In the genomic region with DNA sequence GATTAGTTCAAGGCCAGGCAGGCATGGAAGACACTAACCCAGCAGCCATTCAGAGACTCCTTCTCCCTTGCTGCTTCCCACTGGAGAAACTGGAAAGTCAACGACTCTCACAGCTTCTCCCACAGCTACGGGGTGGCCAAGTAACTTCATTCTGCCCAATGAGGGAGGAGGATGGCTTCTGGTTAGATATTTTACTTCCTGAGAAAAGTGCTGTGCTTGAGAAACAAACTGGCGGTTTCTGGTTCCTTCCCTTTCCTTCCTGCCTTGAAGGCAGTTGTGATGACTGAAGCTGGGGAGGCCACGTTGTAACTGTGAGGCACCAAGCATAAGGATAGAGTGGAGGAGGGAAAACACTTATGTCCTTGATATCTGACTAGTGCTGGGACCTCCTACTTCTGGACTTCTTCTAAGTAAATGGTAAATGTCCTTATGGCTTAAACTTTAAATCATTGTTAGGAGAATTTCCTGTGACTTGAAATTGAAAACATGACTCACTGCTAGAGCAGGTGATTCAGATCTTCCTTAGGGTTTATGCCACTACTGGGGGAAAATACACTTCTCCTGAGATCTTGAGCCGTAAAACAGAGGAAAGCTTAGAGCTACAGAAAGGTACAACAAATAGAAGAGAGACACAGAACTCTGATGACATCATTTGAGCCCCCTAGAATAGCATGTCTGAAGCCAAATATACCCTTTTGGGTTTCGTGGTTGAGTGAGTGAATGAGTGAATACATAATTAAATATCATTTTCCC, we compare ENCODE assay signal across 9 cellular contexts. TPM values are rescaled to one million over a fixed set of nuclear protein-coding genes. Genes with fewer than 3 reads are reported as not detected.
DNase-seq lines count a peak whose midpoint lies in the region; ATAC-seq and TF ChIP-seq lines count a peak whose summit lies in the region.
"Had no signal": no experiment of that assay in that cellular context is flagged by ENCODE, and none has a peak within 500 bp of the region (broad histone marks: within the 10 kb centered on the region; RNA-seq: fewer than 3 reads in every experiment).

No MANE protein-coding gene starts in this region.

- H3K27ac Mint-ChIP-seq in T-helper 2 cell treated with Interferon-gamma antibody and Interleukin-4, amounts not matched to agents 5 μg/mL and 100 μg/mL, for 36 hours: peak overlapping the region; percentile 91
- no peak overlapping the region for H3K27ac Mint-ChIP-seq in progenitor cell of endocrine pancreas

- H3K4me1 ChIP-seq in prostate gland (replicated peaks): peaks cover 8% of the 10 kb centered on the region

- peak; percentile 74 for DNase-seq in T-helper 2 cell treated with Interferon-gamma antibody and Interleukin-4, amounts not matched to agents 5 μg/mL and 100 μg/mL, for 36 hours (ENCODE audit: low spot score)
- DNase-seq in choroid plexus epithelial cell (ENCODE audit: low read depth): peak; percentile 39
- DNase-seq in pons (ENCODE audit: low spot score): peak; percentile 69
- no peak for DNase-seq in prostate gland (ENCODE audit: low spot score)
- no peak for DNase-seq in progenitor cell of endocrine pancreas (ENCODE audit: low spot score, unreplicated experiment)
- DNase-seq in NCI-H2029 (lab: John Stamatoyannopoulos, UW): no peak

- no peaks in the 10 kb centered on the region for H3K27me3 ChIP-seq in prostate gland (replicated peaks; ENCODE audit: insufficient read depth)

- H3K4me3 ChIP-seq in choroid plexus epithelial cell (ENCODE audit: low read depth, low read length) (no peak overlapping the region), prostate gland (no peak overlapping the region)

- intact Hi-C loops in prostate gland (cut with DNase I): loop anchor here (10.0 kb wide), 1 partner anchor 51 kb away; the partner anchor contains the start of gene RNF14

- H3K27me3 Mint-ChIP-seq in T-helper 2 cell treated with Interferon-gamma antibody and Interleukin-4, amounts not matched to agents 5 μg/mL and 100 μg/mL, for 36 hours (ENCODE audit: low read depth): no peaks in the 10 kb centered on the region
- H3K27me3 Mint-ChIP-seq in progenitor cell of endocrine pancreas: no peaks in the 10 kb centered on the region

- ATAC-seq in GM18520 (IDR thresholded peaks at IDR 0.05; ENCODE audit: unreplicated experiment) (peak; percentile 28), HG03135 (IDR thresholded peaks at IDR 0.05; ENCODE audit: unreplicated experiment) (peak; percentile 39)

- TF ChIP-seq POLR2A in prostate gland (IDR thresholded peaks at IDR 0.05): no peak

- peak overlapping the region; percentile 72 for H3K4me3 Mint-ChIP-seq in T-helper 2 cell treated with Interferon-gamma antibody and Interleukin-4, amounts not matched to agents 5 μg/mL and 100 μg/mL, for 36 hours
- no peak overlapping the region for H3K4me3 Mint-ChIP-seq in progenitor cell of endocrine pancreas (ENCODE audit: low read depth)

- TF ChIP-seq CTCF in choroid plexus epithelial cell (conservative IDR thresholded peaks at IDR 0.05; ENCODE audit: low read depth, low read length): no peak
- no peak for TF ChIP-seq CTCF in prostate gland (IDR thresholded peaks at IDR 0.05)
- no peak for TF ChIP-seq CTCF in progenitor cell of endocrine pancreas (IDR thresholded peaks at IDR 0.05; ENCODE audit: unreplicated experiment)

- peaks cover 6% of the 10 kb centered on the region for H3K9me3 Mint-ChIP-seq in T-helper 2 cell treated with Interferon-gamma antibody and Interleukin-4, amounts not matched to agents 5 μg/mL and 100 μg/mL, for 36 hours
- H3K9me3 Mint-ChIP-seq in progenitor cell of endocrine pancreas (ENCODE audit: low read depth): peaks cover 5% of the 10 kb centered on the region

- no peaks in the 10 kb centered on the region for H3K9me3 ChIP-seq in prostate gland

- H3K36me3 ChIP-seq in prostate gland: no peaks in the 10 kb centered on the region

- peaks cover 9% of the 10 kb centered on the region for H3K36me3 Mint-ChIP-seq in T-helper 2 cell treated with Interferon-gamma antibody and Interleukin-4, amounts not matched to agents 5 μg/mL and 100 μg/mL, for 36 hours (ENCODE audit: low read depth)
- H3K36me3 Mint-ChIP-seq in progenitor cell of endocrine pancreas (ENCODE audit: insufficient read depth): no peaks in the 10 kb centered on the region

- 77% methylated on average over 6 of the region's 6 CpGs for WGBS in prostate gland

- H3K4me1 Mint-ChIP-seq in T-helper 2 cell treated with Interferon-gamma antibody and Interleukin-4, amounts not matched to agents 5 μg/mL and 100 μg/mL, for 36 hours (ENCODE audit: low read depth): peaks cover 65% of the 10 kb centered on the region
- H3K4me1 Mint-ChIP-seq in progenitor cell of endocrine pancreas (ENCODE audit: low read depth): peaks cover 18% of the 10 kb centered on the region

- no peak overlapping the region for H3K27ac ChIP-seq in prostate gland

RNA-seq across cellular contexts. Expression of gene GNPDA1, which starts 3.1 kb away (rescaled TPM):
- total RNA-seq in prostate gland (10 to 100 TPM; 30.0 to 58.5 TPM), progenitor cell of endocrine pancreas (113 and 115 TPM in 2 replicates)

RNA-seq across cellular contexts. Expression of gene RNF14, which starts 47.1 kb away (rescaled TPM):
- 10 to 100 TPM; 40.8 to 66.9 TPM for total RNA-seq in prostate gland
- total RNA-seq in progenitor cell of endocrine pancreas: 35.5 and 37.3 TPM in 2 replicates

RNA-seq across cellular contexts. Expression of gene PCDH12, which starts 58.0 kb away (rescaled TPM):
- total RNA-seq in prostate gland (1 to 10 TPM in 1 of 2 donors, under 1 TPM in 1; 0.82 to 1.4 TPM), progenitor cell of endocrine pancreas (not detected in 2 replicates)
- total RNA-seq: myocyte had no signal

Comparison
In these comparisons a context has a peak if more than half of its experiments do, and no peak if none do; other contexts are left out.
1. DNase-seq: peak in T-helper 2 cell treated with Interferon-gamma antibody and Interleukin-4, amounts not matched to agents 5 μg/mL and 100 μg/mL, for 36 hours (single experiment), choroid plexus epithelial cell (single experiment) and pons (single experiment); none in prostate gland (single experiment), progenitor cell of endocrine pancreas (single experiment) and NCI-H2029 (single experiment).